9 cellular contexts compared by ENCODE assay signal in the genomic region with DNA sequence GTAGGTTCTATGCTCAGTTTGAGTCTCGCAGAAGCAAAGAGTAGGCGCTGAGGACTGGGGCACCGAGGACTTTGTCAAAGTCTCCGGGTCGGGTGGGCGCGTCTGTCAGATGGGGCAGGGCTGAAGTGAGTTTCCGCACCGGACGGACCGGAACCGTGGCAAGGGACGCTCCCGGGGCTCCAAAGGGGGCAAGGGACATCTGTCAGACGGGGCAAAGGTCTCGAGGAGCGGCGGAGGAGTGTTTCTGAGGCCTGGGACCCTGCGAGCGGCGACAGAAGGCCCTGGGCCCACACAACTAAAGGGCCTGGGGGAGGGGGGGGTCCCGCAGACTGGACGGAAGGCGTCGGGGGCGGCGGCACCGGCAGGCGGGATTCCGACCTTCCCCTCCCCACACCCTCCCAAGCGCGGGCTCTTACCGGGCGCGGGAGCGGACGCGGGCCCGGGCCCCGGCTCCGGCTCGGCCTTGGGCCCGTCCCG. TPM values are rescaled to one million over a fixed set of nuclear protein-coding genes. Genes with fewer than 3 reads are reported as not detected.
A peak's percentile ranks its signal among the peaks of the same experiment; 100 is the strongest.
DNase-seq lines count a peak whose midpoint lies in the region; ATAC-seq, FAIRE-seq and TF ChIP-seq lines count a peak whose summit lies in the region.
"Had no signal": no experiment of that assay in that cellular context is flagged by ENCODE, and none has a peak within 500 bp of the region (broad histone marks: within the 10 kb centered on the region; RNA-seq: fewer than 3 reads in every experiment).

No MANE protein-coding gene starts in this region.

- H3K9me3 Mint-ChIP-seq in astrocyte (ENCODE audit: unreplicated experiment) = peaks cover 2% of the 10 kb centered on the region

- no peak for TF ChIP-seq EP300 in HepG2 (IDR thresholded peaks at IDR 0.05; ENCODE audit: low read depth in 2 of 2, low read length in 2 of 2)
- TF ChIP-seq EP300 in HepG2 (CRISPR knock-in tag; IDR thresholded peaks at IDR 0.05; ENCODE audit: borderline replicate concordance) = no peak

- H3K79me2 ChIP-seq in astrocyte (ENCODE audit: insufficient read depth, low read length) = peaks cover 55% of the 10 kb centered on the region
- H3K79me2 ChIP-seq in HepG2 (ENCODE audit: insufficient read depth, low read length) = peaks cover 24% of the 10 kb centered on the region

- 0% methylated on average over 2 of the region's 44 CpGs for WGBS in HepG2 (ENCODE audit: low lambda C conversion rate)

- H3K4me2 ChIP-seq in astrocyte (ENCODE audit: low read length) (peak overlapping the region; percentile 100), HepG2 (ENCODE audit: low read depth, low read length) (peak overlapping the region; percentile 77)

- TF ChIP-seq RAD21 in HepG2 (CRISPR knock-in tag; IDR thresholded peaks at IDR 0.05) = no peak

- peaks cover 8% of the 10 kb centered on the region for H3K36me3 Mint-ChIP-seq in astrocyte (ENCODE audit: low read depth, unreplicated experiment)

- no peak for TF ChIP-seq POLR2A in HepG2 (IDR thresholded peaks at IDR 0.05; ENCODE audit: insufficient read depth in 1 of 2, low read depth in 2 of 2, low read length in 2 of 2)

- ATAC-seq in HepG2 (peak; percentile 16; the same call in 2 of the 3 replicates), GM21390 (IDR thresholded peaks at IDR 0.05; ENCODE audit: unreplicated experiment) (no peak)

- no TSS peak for BruUV-seq in HepG2 (replicated peaks; lab: Mats Ljungman, UMichigan)

- H3K9ac ChIP-seq in HUES48 (ENCODE audit: low read depth, low read length) (peak overlapping the region; percentile 34; the same call in 1 of the 2 replicates), astrocyte (ENCODE audit: low read length) (peak overlapping the region; percentile 89), HepG2 (ENCODE audit: insufficient read depth, low read depth, low read length) (peak overlapping the region; percentile 93), subcutaneous abdominal adipose tissue (ENCODE audit: low read length in 5 of 5) (peak overlapping the region; percentile 66 to 95 (median 94))

- no peak for TF ChIP-seq CTCF in GM10266 (IDR thresholded peaks at IDR 0.05; ENCODE audit: control insufficient read depth, insufficient read depth, low read depth, missing control alignments)
- TF ChIP-seq CTCF in astrocyte (IDR thresholded peaks at IDR 0.05; ENCODE audit: insufficient read depth, low read depth, low read length) = no peak
- TF ChIP-seq CTCF in HepG2 (CRISPR knock-in tag; IDR thresholded peaks at IDR 0.05) = no peak

- CTCF ChIA-PET in HepG2 (lab: Yijun Ruan, JAX; ENCODE audit: low intra/inter-chr PET ratio, low total read pairs) = no interaction called here

- H3K27me3 Mint-ChIP-seq in astrocyte (ENCODE audit: low read depth, unreplicated experiment) = no peaks in the 10 kb centered on the region

- no peak overlapping the region for H3K27ac ChIP-seq in HUES48 (ENCODE audit: low read depth, low read length)
- peak overlapping the region; percentile 49 for H3K27ac ChIP-seq in astrocyte (ENCODE audit: low read depth, low read length)
- peak overlapping the region; percentile 67 for H3K27ac ChIP-seq in HepG2 (ENCODE audit: extremely low read length, insufficient read depth, low read length)
- peak overlapping the region; percentile 54 for H3K27ac ChIP-seq in subcutaneous abdominal adipose tissue (ENCODE audit: low read depth, low read length)

- peaks cover 6% of the 10 kb centered on the region for H3K36me3 ChIP-seq in HUES48 (ENCODE audit: control insufficient read depth, insufficient read depth, low read length)
- H3K36me3 ChIP-seq in astrocyte (ENCODE audit: insufficient read depth, low read length) = no peaks in the 10 kb centered on the region
- H3K36me3 ChIP-seq in HepG2 (replicated peaks in 1 of 2; ENCODE audit: control insufficient read depth in 1 of 2, insufficient read depth in 2 of 2, low read length in 2 of 2) = peaks cover 10 to 12% of the 10 kb centered on the region in 2 experiments; a peak in 3 of 5 replicates
- peaks cover 0 to 27% (median 17%) of the 10 kb centered on the region in 5 donors for H3K36me3 ChIP-seq in subcutaneous abdominal adipose tissue (ENCODE audit: control insufficient read depth in 5 of 5, insufficient read depth in 5 of 5, low read length in 5 of 5)

- H3K4me1 ChIP-seq in HUES48 (ENCODE audit: control insufficient read depth, insufficient read depth, low read length) (peaks cover 11% of the 10 kb centered on the region), astrocyte (ENCODE audit: insufficient read depth, low read length) (peaks cover 19% of the 10 kb centered on the region), HepG2 (ENCODE audit: insufficient read depth, low read length) (peaks cover 30% of the 10 kb centered on the region), subcutaneous abdominal adipose tissue (ENCODE audit: control insufficient read depth in 5 of 5, insufficient read depth in 5 of 5, low read length in 5 of 5) (peaks cover 13 to 42% (median 36%) of the 10 kb centered on the region in 5 donors)

- H3K4me3 Mint-ChIP-seq in astrocyte (ENCODE audit: unreplicated experiment) = peak overlapping the region; percentile 99

- H3K27me3 ChIP-seq in HUES48 (ENCODE audit: control insufficient read depth, insufficient read depth, low read length) (no peaks in the 10 kb centered on the region), astrocyte (ENCODE audit: insufficient read depth, low read length) (no peaks in the 10 kb centered on the region), HepG2 (ENCODE audit: control insufficient read depth in 1 of 2, insufficient read depth in 2 of 2, low read length in 2 of 2) (no peaks in the 10 kb centered on the region; a peak in 2 of 5 replicates), subcutaneous abdominal adipose tissue (ENCODE audit: control insufficient read depth in 5 of 5, insufficient read depth in 4 of 5, low read length in 5 of 5) (no peaks in the 10 kb centered on the region)

- peak; percentile 75 for DNase-seq in GM10266 (ENCODE audit: extremely low spot score)
- DNase-seq in astrocyte (ENCODE audit: low read depth) = no peak
- DNase-seq in HepG2 (ENCODE audit: low spot score) = no peak
- DNase-seq in foreskin melanocyte = no peak
- DNase-seq in middle frontal gyrus (ENCODE audit: extremely low spot score, low spot score) = no peak

- FAIRE-seq in astrocyte (lab: Jason Lieb, UNC) (no peak), HepG2 (lab: Jason Lieb, UNC) (no peak)

- H3K9me3 ChIP-seq in HUES48 (ENCODE audit: control insufficient read depth, insufficient read depth, low read length) (no peaks in the 10 kb centered on the region), astrocyte (ENCODE audit: insufficient read depth, low read depth, low read length) (no peaks in the 10 kb centered on the region), HepG2 (ENCODE audit: low read length) (no peaks in the 10 kb centered on the region), subcutaneous abdominal adipose tissue (ENCODE audit: control insufficient read depth in 5 of 5, low read length in 5 of 5) (no peaks in the 10 kb centered on the region)

- peak overlapping the region; percentile 79 for H3K4me3 ChIP-seq in HUES48 (ENCODE audit: low read depth, low read length)
- H3K4me3 ChIP-seq in astrocyte (ENCODE audit: insufficient read depth, low read depth, low read length) = peak overlapping the region; percentile 88
- H3K4me3 ChIP-seq in HepG2 (replicated peaks in 1 of 3; ENCODE audit: insufficient read depth in 1 of 3, low read depth in 2 of 3, low read length in 3 of 3) = peak overlapping the region; percentile 85 to 95 (median 94)
- peak overlapping the region; percentile 75 to 90 (median 86) for H3K4me3 ChIP-seq in subcutaneous abdominal adipose tissue (ENCODE audit: low read depth in 1 of 5, low read length in 5 of 5)

- peaks cover 44% of the 10 kb centered on the region for H4K20me1 ChIP-seq in astrocyte (ENCODE audit: insufficient read depth, low read length)
- no peaks in the 10 kb centered on the region for H4K20me1 ChIP-seq in HepG2 (ENCODE audit: insufficient read depth, low read length)

- peak overlapping the region; percentile 98 for H3K27ac Mint-ChIP-seq in astrocyte (ENCODE audit: unreplicated experiment)

- in situ Hi-C loops in HepG2 (cut with HindIII; ENCODE audit: extremely low pct_ligation_motif_present, low pct_unique_long_range_greater_than_20kb) = no loop called here

- intact Hi-C loops in HepG2 (cut with micrococcal nuclease; ENCODE audit: unreplicated experiment) = loop anchor here (5.0 kb wide), 1 partner anchor 125 kb away; no protein-coding TSS in a partner anchor

- H2AFZ ChIP-seq in astrocyte (ENCODE audit: low read depth, low read length) (peak overlapping the region; percentile 27), HepG2 (ENCODE audit: low read length) (no peak overlapping the region)

- peaks cover 14% of the 10 kb centered on the region for H3K4me1 Mint-ChIP-seq in astrocyte (ENCODE audit: low read depth, unreplicated experiment)

- POLR2A ChIA-PET in HepG2 (lab: Yijun Ruan, JAX) = interaction anchor here (1.4 to 2.4 kb wide), 5 partner anchors 13 to 119 kb away, joined by 3 to 34 read pairs (median 7); a partner anchor contains a TSS

RNA-seq across cellular contexts. Expression of a gene that starts 13.3 kb away (rescaled TPM):
- total RNA-seq in astrocyte (101 and 105 TPM in 2 replicates), HepG2 (2016; rRNA removed; fragmentation: Illumina TruSeq; extraction: Trizol) (27.3 and 48.2 TPM in 2 replicates)
- total RNA-seq in HepG2 (2016; cell fraction: cytosol; rRNA removed; fragmentation: Illumina TruSeq; extraction: Trizol; ENCODE audit: low read depth) = 42.8 and 43.6 TPM in 2 replicates
- 28.1 and 49.6 TPM in 2 replicates for total RNA-seq in HepG2 (2016; cell fraction: insoluble cytoplasmic fraction; rRNA removed; fragmentation: Illumina TruSeq; extraction: Trizol)
- 19.3 and 21.1 TPM in 2 replicates for total RNA-seq in HepG2 (2016; cell fraction: membrane; rRNA removed; fragmentation: Illumina TruSeq; extraction: Trizol)
- total RNA-seq in HepG2 (2016; cell fraction: nucleus; rRNA removed; fragmentation: Illumina TruSeq; extraction: Trizol) = 58.1 and 60.2 TPM in 2 replicates
- polyA plus RNA-seq in HepG2 (2011; rRNA removed) = 49.6 and 63.4 TPM in 2 replicates
- 25.4 and 26.0 TPM in 2 replicates for polyA plus RNA-seq in HepG2 (2011; cell fraction: cytosol; rRNA removed)
- 267 and 311 TPM in 2 replicates for polyA plus RNA-seq in HepG2 (2011; cell fraction: nucleus; rRNA removed)
- 54.1 and 55.4 TPM in 2 replicates for polyA plus RNA-seq in HepG2 (2012)
- 3.5 and 4.1 TPM in 2 replicates for polyA plus RNA-seq in HepG2 (2016; cell fraction: cytosol; fragmentation: Illumina TruSeq; extraction: Trizol; ENCODE audit: low read depth)
- polyA plus RNA-seq in HepG2 (2016; cell fraction: insoluble cytoplasmic fraction; fragmentation: Illumina TruSeq; extraction: Trizol; ENCODE audit: low read depth) = 25.4 and 30.1 TPM in 2 replicates
- polyA plus RNA-seq in HepG2 (2016; cell fraction: membrane; fragmentation: Illumina TruSeq; extraction: Trizol; ENCODE audit: low read depth) = 5.6 and 6.0 TPM in 2 replicates
- 142 and 146 TPM in 2 replicates for polyA plus RNA-seq in HepG2 (2016; cell fraction: nucleus; fragmentation: Illumina TruSeq; extraction: Trizol; ENCODE audit: insufficient read depth, low read depth)
- polyA minus RNA-seq in HepG2 (2011; rRNA and poly(A)+ RNA removed; ENCODE audit: low replicate concordance) = 57.8 and 104 TPM in 2 replicates
- 22.7 and 31.4 TPM in 2 replicates for polyA minus RNA-seq in HepG2 (2011; cell fraction: cytosol; rRNA and poly(A)+ RNA removed)
- polyA minus RNA-seq in HepG2 (2011; cell fraction: nucleus; rRNA and poly(A)+ RNA removed) = 67.1 and 87.6 TPM in 2 replicates

RNA-seq across cellular contexts. Expression of a gene that starts 17.7 kb away (rescaled TPM):
- total RNA-seq in astrocyte = 43.8 and 45.3 TPM in 2 replicates
- total RNA-seq in HepG2 (2016; rRNA removed; fragmentation: Illumina TruSeq; extraction: Trizol) = 4.7 and 5.1 TPM in 2 replicates
- total RNA-seq in HepG2 (2016; cell fraction: cytosol; rRNA removed; fragmentation: Illumina TruSeq; extraction: Trizol; ENCODE audit: low read depth) = 1.7 TPM in 2 replicates
- 4.4 and 4.5 TPM in 2 replicates for total RNA-seq in HepG2 (2016; cell fraction: insoluble cytoplasmic fraction; rRNA removed; fragmentation: Illumina TruSeq; extraction: Trizol)
- 5.9 TPM in 2 replicates for total RNA-seq in HepG2 (2016; cell fraction: membrane; rRNA removed; fragmentation: Illumina TruSeq; extraction: Trizol)
- total RNA-seq in HepG2 (2016; cell fraction: nucleus; rRNA removed; fragmentation: Illumina TruSeq; extraction: Trizol) = 4.9 and 5.5 TPM in 2 replicates
- polyA plus RNA-seq in HepG2 (2011; rRNA removed) = 4.8 and 6.3 TPM in 2 replicates
- polyA plus RNA-seq in HepG2 (2011; cell fraction: cytosol; rRNA removed) = 3.3 and 4.8 TPM in 2 replicates
- 17.3 and 17.8 TPM in 2 replicates for polyA plus RNA-seq in HepG2 (2011; cell fraction: nucleus; rRNA removed)
- 7.0 and 7.1 TPM in 2 replicates for polyA plus RNA-seq in HepG2 (2012)
- 3.1 and 3.8 TPM in 2 replicates for polyA plus RNA-seq in HepG2 (2016; cell fraction: cytosol; fragmentation: Illumina TruSeq; extraction: Trizol; ENCODE audit: low read depth)
- polyA plus RNA-seq in HepG2 (2016; cell fraction: insoluble cytoplasmic fraction; fragmentation: Illumina TruSeq; extraction: Trizol; ENCODE audit: low read depth) = 11.7 and 16.9 TPM in 2 replicates
- 9.4 and 11.9 TPM in 2 replicates for polyA plus RNA-seq in HepG2 (2016; cell fraction: membrane; fragmentation: Illumina TruSeq; extraction: Trizol; ENCODE audit: low read depth)
- 23.3 and 23.4 TPM in 2 replicates for polyA plus RNA-seq in HepG2 (2016; cell fraction: nucleus; fragmentation: Illumina TruSeq; extraction: Trizol; ENCODE audit: insufficient read depth, low read depth)
- polyA minus RNA-seq in HepG2 (2011; rRNA and poly(A)+ RNA removed; ENCODE audit: low replicate concordance) = 5.2 and 6.7 TPM in 2 replicates
- 4.1 and 4.7 TPM in 2 replicates for polyA minus RNA-seq in HepG2 (2011; cell fraction: cytosol; rRNA and poly(A)+ RNA removed)
- polyA minus RNA-seq in HepG2 (2011; cell fraction: nucleus; rRNA and poly(A)+ RNA removed) = 7.0 and 7.5 TPM in 2 replicates

RNA-seq across cellular contexts. Expression of a gene that starts 32.3 kb away (rescaled TPM):
- total RNA-seq in astrocyte (0.14 TPM in 1 of 2 replicates, not detected in the other), HepG2 (2016; rRNA removed; fragmentation: Illumina TruSeq; extraction: Trizol) (not detected in 2 replicates)
- total RNA-seq in HepG2 (2016; cell fraction: cytosol; rRNA removed; fragmentation: Illumina TruSeq; extraction: Trizol; ENCODE audit: low read depth) = not detected in 2 replicates
- not detected in 2 replicates for total RNA-seq in HepG2 (2016; cell fraction: insoluble cytoplasmic fraction; rRNA removed; fragmentation: Illumina TruSeq; extraction: Trizol)
- not detected in 2 replicates for total RNA-seq in HepG2 (2016; cell fraction: membrane; rRNA removed; fragmentation: Illumina TruSeq; extraction: Trizol)
- total RNA-seq in HepG2 (2016; cell fraction: nucleus; rRNA removed; fragmentation: Illumina TruSeq; extraction: Trizol) = not detected in 2 replicates
- polyA plus RNA-seq in HepG2 (2011; rRNA removed) = not detected in 2 replicates
- polyA plus RNA-seq in HepG2 (2011; cell fraction: cytosol; rRNA removed) = 0.01 TPM in 1 of 2 replicates, not detected in the other
- polyA plus RNA-seq in HepG2 (2011; cell fraction: nucleus; rRNA removed) = 0.09 TPM in 1 of 2 replicates, not detected in the other
- polyA plus RNA-seq in HepG2 (2012) = not detected in 2 replicates
- polyA plus RNA-seq in HepG2 (2016; cell fraction: cytosol; fragmentation: Illumina TruSeq; extraction: Trizol; ENCODE audit: low read depth) = not detected in 2 replicates
- polyA plus RNA-seq in HepG2 (2016; cell fraction: insoluble cytoplasmic fraction; fragmentation: Illumina TruSeq; extraction: Trizol; ENCODE audit: low read depth) = not detected in 2 replicates
- not detected in 2 replicates for polyA plus RNA-seq in HepG2 (2016; cell fraction: membrane; fragmentation: Illumina TruSeq; extraction: Trizol; ENCODE audit: low read depth)
- polyA plus RNA-seq in HepG2 (2016; cell fraction: nucleus; fragmentation: Illumina TruSeq; extraction: Trizol; ENCODE audit: insufficient read depth, low read depth) = not detected in 2 replicates
- not detected in 2 replicates for polyA minus RNA-seq in HepG2 (2011; rRNA and poly(A)+ RNA removed; ENCODE audit: low replicate concordance)
- not detected in 2 replicates for polyA minus RNA-seq in HepG2 (2011; cell fraction: cytosol; rRNA and poly(A)+ RNA removed)
- polyA minus RNA-seq in HepG2 (2011; cell fraction: nucleus; rRNA and poly(A)+ RNA removed) = not detected in 2 replicates

RNA-seq across cellular contexts. Expression of a gene that starts 47.2 kb away (rescaled TPM):
- total RNA-seq in astrocyte (not detected in 2 replicates), HepG2 (2016; rRNA removed; fragmentation: Illumina TruSeq; extraction: Trizol) (0.49 and 1.0 TPM in 2 replicates)
- total RNA-seq in HepG2 (2016; cell fraction: cytosol; rRNA removed; fragmentation: Illumina TruSeq; extraction: Trizol; ENCODE audit: low read depth) = 0.10 and 0.53 TPM in 2 replicates
- total RNA-seq in HepG2 (2016; cell fraction: insoluble cytoplasmic fraction; rRNA removed; fragmentation: Illumina TruSeq; extraction: Trizol) = 0.46 and 1.3 TPM in 2 replicates
- 0.17 and 0.49 TPM in 2 replicates for total RNA-seq in HepG2 (2016; cell fraction: membrane; rRNA removed; fragmentation: Illumina TruSeq; extraction: Trizol)
- 0.94 and 1.4 TPM in 2 replicates for total RNA-seq in HepG2 (2016; cell fraction: nucleus; rRNA removed; fragmentation: Illumina TruSeq; extraction: Trizol)
- 0.04 and 0.35 TPM in 2 replicates for polyA plus RNA-seq in HepG2 (2011; rRNA removed)
- polyA plus RNA-seq in HepG2 (2011; cell fraction: cytosol; rRNA removed) = 0.08 and 0.22 TPM in 2 replicates
- polyA plus RNA-seq in HepG2 (2011; cell fraction: nucleus; rRNA removed) = 0.27 and 0.69 TPM in 2 replicates
- polyA plus RNA-seq in HepG2 (2012) = 0.11 and 1.1 TPM in 2 replicates
- 0.11 and 0.19 TPM in 2 replicates for polyA plus RNA-seq in HepG2 (2016; cell fraction: cytosol; fragmentation: Illumina TruSeq; extraction: Trizol; ENCODE audit: low read depth)
- 0.35 and 0.38 TPM in 2 replicates for polyA plus RNA-seq in HepG2 (2016; cell fraction: insoluble cytoplasmic fraction; fragmentation: Illumina TruSeq; extraction: Trizol; ENCODE audit: low read depth)
- 0.22 and 0.28 TPM in 2 replicates for polyA plus RNA-seq in HepG2 (2016; cell fraction: membrane; fragmentation: Illumina TruSeq; extraction: Trizol; ENCODE audit: low read depth)
- 0.79 and 2.3 TPM in 2 replicates for polyA plus RNA-seq in HepG2 (2016; cell fraction: nucleus; fragmentation: Illumina TruSeq; extraction: Trizol; ENCODE audit: insufficient read depth, low read depth)
- polyA minus RNA-seq in HepG2 (2011; rRNA and poly(A)+ RNA removed; ENCODE audit: low replicate concordance) = 0.07 and 0.34 TPM in 2 replicates
- 0.20 TPM in 1 of 2 replicates, not detected in the other for polyA minus RNA-seq in HepG2 (2011; cell fraction: cytosol; rRNA and poly(A)+ RNA removed)
- 1.0 TPM in 1 of 2 replicates, not detected in the other for polyA minus RNA-seq in HepG2 (2011; cell fraction: nucleus; rRNA and poly(A)+ RNA removed)
- total RNA-seq: T-helper 2 cell treated with Interferon-gamma antibody and Interleukin-4, amounts not matched to agents 100 ng/mL and 5 ng/mL, for 36 hours had no signal

RNA-seq across cellular contexts. Expression of a gene that starts 52.5 kb away (rescaled TPM):
- 35.6 and 40.1 TPM in 2 replicates for total RNA-seq in astrocyte
- total RNA-seq in HepG2 (2016; rRNA removed; fragmentation: Illumina TruSeq; extraction: Trizol) = 21.2 and 22.1 TPM in 2 replicates
- 3.7 and 3.8 TPM in 2 replicates for total RNA-seq in HepG2 (2016; cell fraction: cytosol; rRNA removed; fragmentation: Illumina TruSeq; extraction: Trizol; ENCODE audit: low read depth)
- total RNA-seq in HepG2 (2016; cell fraction: insoluble cytoplasmic fraction; rRNA removed; fragmentation: Illumina TruSeq; extraction: Trizol) = 20.2 and 21.5 TPM in 2 replicates
- total RNA-seq in HepG2 (2016; cell fraction: membrane; rRNA removed; fragmentation: Illumina TruSeq; extraction: Trizol) = 9.1 and 9.4 TPM in 2 replicates
- total RNA-seq in HepG2 (2016; cell fraction: nucleus; rRNA removed; fragmentation: Illumina TruSeq; extraction: Trizol) = 17.0 and 19.9 TPM in 2 replicates
- polyA plus RNA-seq in HepG2 (2011; rRNA removed) = 15.2 and 15.9 TPM in 2 replicates
- 9.5 and 11.1 TPM in 2 replicates for polyA plus RNA-seq in HepG2 (2011; cell fraction: cytosol; rRNA removed)
- 35.3 and 39.7 TPM in 2 replicates for polyA plus RNA-seq in HepG2 (2011; cell fraction: nucleus; rRNA removed)
- 11.5 and 13.0 TPM in 2 replicates for polyA plus RNA-seq in HepG2 (2012)
- 1.6 TPM in 2 replicates for polyA plus RNA-seq in HepG2 (2016; cell fraction: cytosol; fragmentation: Illumina TruSeq; extraction: Trizol; ENCODE audit: low read depth)
- 17.4 and 18.4 TPM in 2 replicates for polyA plus RNA-seq in HepG2 (2016; cell fraction: insoluble cytoplasmic fraction; fragmentation: Illumina TruSeq; extraction: Trizol; ENCODE audit: low read depth)
- 3.7 and 4.6 TPM in 2 replicates for polyA plus RNA-seq in HepG2 (2016; cell fraction: membrane; fragmentation: Illumina TruSeq; extraction: Trizol; ENCODE audit: low read depth)
- polyA plus RNA-seq in HepG2 (2016; cell fraction: nucleus; fragmentation: Illumina TruSeq; extraction: Trizol; ENCODE audit: insufficient read depth, low read depth) = 47.6 and 49.0 TPM in 2 replicates
- 13.4 and 15.5 TPM in 2 replicates for polyA minus RNA-seq in HepG2 (2011; rRNA and poly(A)+ RNA removed; ENCODE audit: low replicate concordance)
- polyA minus RNA-seq in HepG2 (2011; cell fraction: cytosol; rRNA and poly(A)+ RNA removed) = 8.0 and 10.5 TPM in 2 replicates
- polyA minus RNA-seq in HepG2 (2011; cell fraction: nucleus; rRNA and poly(A)+ RNA removed) = 10.9 and 13.4 TPM in 2 replicates

Comparison
In these comparisons a context has a peak if more than half of its experiments do, and no peak if none do; other contexts are left out.
1. H3K9ac ChIP-seq: peak in every context shown above with its lines; median percentile 94 in subcutaneous abdominal adipose tissue; 93 in HepG2; 89 in astrocyte; 34 in HUES48.